Comparison of ENCODE assay signal across 8 cellular contexts in genomic region chr15:97995881-97996603, GRCh38. TPM values are rescaled to one million over a fixed set of nuclear protein-coding genes. Genes with fewer than 3 reads are reported as not detected.
A peak's percentile ranks its signal among the peaks of the same experiment; 100 is the strongest.
DNase-seq lines count a peak whose midpoint lies in the region; ATAC-seq, FAIRE-seq and TF ChIP-seq lines count a peak whose summit lies in the region.

No MANE protein-coding gene starts in this region.

- no TSS peak for BruUV-seq in OCI-LY7 (replicated peaks; lab: Mats Ljungman, UMichigan)

- H3K79me2 ChIP-seq in OCI-LY7 (ENCODE audit: insufficient read depth, low read depth, low read length) = no peaks in the 10 kb centered on the region

- ATAC-seq in heart right ventricle (no peak), Right ventricle myocardium superior (ENCODE audit: poor library complexity) (no peak)

- H3K4me1 ChIP-seq in heart right ventricle = peaks cover 0 to 29% (median 11%) of the 10 kb centered on the region in 9 donors
- H3K4me1 ChIP-seq in OCI-LY7 (ENCODE audit: insufficient read depth, low read length, poor library complexity, severe bottlenecking) = no peaks in the 10 kb centered on the region

- H3K27ac ChIP-seq in heart right ventricle = no peak overlapping the region
- no peak overlapping the region for H3K27ac ChIP-seq in OCI-LY7 (ENCODE audit: low read depth, low read length, poor library complexity, severe bottlenecking)

- POLR2A ChIA-PET in OCI-LY7 (lab: Charles Lee) = no interaction called here

- no peak for FAIRE-seq in urothelium cell line (lab: Jason Lieb, UNC)

- H3K9me2 ChIP-seq in OCI-LY7 (ENCODE audit: insufficient read depth, low read length) = no peaks in the 10 kb centered on the region

- 44 to 46% methylated on average over 5 of the region's 5 CpGs for WGBS in heart right ventricle, 2 donors

- no peak overlapping the region for H2AFZ ChIP-seq in OCI-LY7 (ENCODE audit: low read length)

- in situ Hi-C loops in GM13976 (cut with MboI; ENCODE audit: low sequenced_read_pairs, unreplicated experiment) = no loop called here

- intact Hi-C loops in heart right ventricle (cut with DNase I) = no loop called here
- intact Hi-C loops in Right ventricle myocardium superior (cut with DNase I) = no loop called here
- intact Hi-C loops in OCI-LY7 (cut with micrococcal nuclease; ENCODE audit: unreplicated experiment) = no loop called here

- no peaks in the 10 kb centered on the region for H3K27me3 ChIP-seq in heart right ventricle

- DNase-seq in heart right ventricle (no peak), Right ventricle myocardium superior (no peak), OCI-LY7 (ENCODE audit: low spot score) (peak; percentile 4), fibroblast of mammary gland (ENCODE audit: low read depth) (peak; percentile 15), urothelium cell line (ENCODE audit: low spot score) (peak; percentile 42), GM13976 (ENCODE audit: low spot score) (no peak), GOT3 (lab: John Stamatoyannopoulos, UW) (no peak)
- no peak for DNase-seq in activated CD8-positive, alpha-beta memory T cell treated with anti-CD3 and anti-CD28 coated beads for 24 hours

- CTCF ChIA-PET in OCI-LY7 (lab: Charles Lee; ENCODE audit: unreplicated experiment) = interaction anchor here (1.3 kb wide), 1 partner anchor 11 kb away, joined by 3 read pairs; no protein-coding TSS in a partner anchor

- no peaks in the 10 kb centered on the region for H4K20me1 ChIP-seq in OCI-LY7 (ENCODE audit: insufficient read depth, low read length)

- H3K36me3 ChIP-seq in heart right ventricle = no peaks in the 10 kb centered on the region
- H3K36me3 ChIP-seq in OCI-LY7 (ENCODE audit: insufficient read depth, low read length) = no peaks in the 10 kb centered on the region

- no peaks in the 10 kb centered on the region for H3K9me3 ChIP-seq in heart right ventricle
- H3K9me3 ChIP-seq in OCI-LY7 (ENCODE audit: low read length) = no peaks in the 10 kb centered on the region

- H3K4me3 ChIP-seq in heart right ventricle = no peak overlapping the region
- H3K4me3 ChIP-seq in OCI-LY7 (ENCODE audit: low read depth, low read length, poor library complexity, severe bottlenecking) = no peak overlapping the region
- H3K4me3 ChIP-seq in fibroblast of mammary gland (ENCODE audit: control insufficient read depth, low read depth, low read length) = no peak overlapping the region

- 0 out of 2 replicates have a peak overlapping the region, but pooled peaks have one; percentile 0 for H3K4me2 ChIP-seq in OCI-LY7 (ENCODE audit: low read length)

- TF ChIP-seq CTCF in heart right ventricle (IDR thresholded peaks at IDR 0.05) = peak in 5 of 9 donors; percentile 8 to 37 (median 21)
- peak; percentile 45 for TF ChIP-seq CTCF in OCI-LY7 (conservative IDR thresholded peaks at IDR 0.05; ENCODE audit: low read length)
- TF ChIP-seq CTCF in fibroblast of mammary gland (conservative IDR thresholded peaks at IDR 0.05; ENCODE audit: control insufficient read depth, insufficient read depth, low read depth, low read length) = peak; percentile 26
- no peak for TF ChIP-seq CTCF in GM13976 (IDR thresholded peaks at IDR 0.05; ENCODE audit: borderline replicate concordance, control extremely low read depth, extremely low read depth, insufficient read depth, missing control alignments)

RNA-seq across cellular contexts. Expression of gene ARRDC4, which starts 35.5 kb away (rescaled TPM):
- total RNA-seq in heart right ventricle (10 to 100 TPM in 9 of 10 donors, 1 to 10 TPM in 1; 9.4 to 26.4 (median 14.5) TPM), Right ventricle myocardium superior (15.0 TPM), OCI-LY7 (2022) (not detected in 2 replicates)
- polyA plus RNA-seq in heart right ventricle = 10 to 100 TPM in 1 of 2 donors, 1 to 10 TPM in 1; 8.2 to 16.4 TPM
- total RNA-seq in OCI-LY7 (2014; rRNA removed; shearing (Covaris generic)) = not detected in 2 replicates

Comparison
In these comparisons a context has a peak if more than half of its experiments do, and no peak if none do; other contexts are left out.
1. DNase-seq: peak in OCI-LY7 (single experiment), fibroblast of mammary gland (single experiment) and urothelium cell line (single experiment); none in heart right ventricle (0 of 2), Right ventricle myocardium superior (single experiment), GM13976 (single experiment), GOT3 (single experiment) and activated CD8-positive, alpha-beta memory T cell treated with anti-CD3 and anti-CD28 coated beads for 24 hours (single experiment).
2. RNA of gene ARRDC4, which starts 35.5 kb away (total RNA-seq): 15.0 TPM in Right ventricle myocardium superior (single experiment) and 9.4 to 26.4 TPM in heart right ventricle; not detected in OCI-LY7; every median in the first group is over 10 times any median in the second.